ENCODE assay signal across 8 cellular contexts in genomic region chr20:47272893-47273590, GRCh38.
DNase-seq lines count a peak whose midpoint lies in the region; ATAC-seq and TF ChIP-seq lines count a peak whose summit lies in the region.

No MANE protein-coding gene starts in this region.

- H4K12ac ChIP-seq in trophoblast cell (ENCODE audit: low read depth, low read length), result no peak overlapping the region

- no peaks in the 10 kb centered on the region for H3K27me3 ChIP-seq in trophoblast cell (ENCODE audit: insufficient read depth, low read length)
- no peaks in the 10 kb centered on the region for H3K27me3 ChIP-seq in vagina

- peak overlapping the region; percentile 70 for H3K4me3 Mint-ChIP-seq in activated T-helper 1 cell treated with anti-CD3 and anti-CD28 coated beads, Interleukin-12 subunit alpha, Interleukin-12 subunit beta, Interleukin-2, Interleukin-4 antibody, amounts not matched to agents 30 ng/mL and 10 ng/mL and 1 ng/mL, durations not matched to agents 14 hours and 24 hours and 36 hours

- H3K36me3 ChIP-seq in trophoblast cell (ENCODE audit: control insufficient read depth in 1 of 2, insufficient read depth in 2 of 2, low read length in 2 of 2) (peaks cover 22 to 27% of the 10 kb centered on the region in 2 experiments), vagina (peaks cover 0 to 12% of the 10 kb centered on the region in 2 donors)

- H3K79me2 ChIP-seq in trophoblast cell (ENCODE audit: control insufficient read depth, insufficient read depth, low read length, poor library complexity), result peaks cover 2% of the 10 kb centered on the region

- H3K27ac Mint-ChIP-seq in activated T-helper 1 cell treated with anti-CD3 and anti-CD28 coated beads, Interleukin-12 subunit alpha, Interleukin-12 subunit beta, Interleukin-2, Interleukin-4 antibody, amounts not matched to agents 30 ng/mL and 10 ng/mL and 1 ng/mL, durations not matched to agents 14 hours and 24 hours and 36 hours, result peak overlapping the region; percentile 94

- H3K14ac ChIP-seq in trophoblast cell (ENCODE audit: low read length), result no peak overlapping the region

- H2BK5ac ChIP-seq in trophoblast cell (ENCODE audit: low read depth, low read length, poor library complexity), result no peak overlapping the region

- no peak overlapping the region for H3K4me3 ChIP-seq in trophoblast cell (ENCODE audit: low read depth, low read length)
- no peak overlapping the region for H3K4me3 ChIP-seq in vagina

- intact Hi-C loops in activated T-helper 1 cell treated with anti-CD3 and anti-CD28 coated beads, Interleukin-12 subunit alpha, Interleukin-12 subunit beta, Interleukin-2, Interleukin-4 antibody, amounts not matched to agents 30 ng/mL and 10 ng/mL and 1 ng/mL, durations not matched to agents 14 hours and 24 hours and 36 hours (cut with micrococcal nuclease), result loop anchor here (1.0 kb wide), 3 partner anchors 75 to 348 kb away; no protein-coding TSS in a partner anchor
- intact Hi-C loops in vagina (cut with DNase I), result loop anchor here (1.0 kb wide), 1 partner anchor 111 kb away; no protein-coding TSS in a partner anchor

- no peak overlapping the region for H3K18ac ChIP-seq in trophoblast cell (ENCODE audit: low read length)

- H3K27ac ChIP-seq in trophoblast cell (ENCODE audit: low read depth, low read length) (peak overlapping the region; percentile 16), vagina (peak overlapping the region; percentile 91)

- no peak overlapping the region for H3K4me2 ChIP-seq in trophoblast cell (ENCODE audit: low read length)

- peaks cover 2% of the 10 kb centered on the region for H3K9me3 ChIP-seq in trophoblast cell (ENCODE audit: insufficient read depth, low read depth, low read length)
- H3K9me3 ChIP-seq in vagina, result no peaks in the 10 kb centered on the region

- H3K36me3 Mint-ChIP-seq in activated T-helper 1 cell treated with anti-CD3 and anti-CD28 coated beads, Interleukin-12 subunit alpha, Interleukin-12 subunit beta, Interleukin-2, Interleukin-4 antibody, amounts not matched to agents 30 ng/mL and 10 ng/mL and 1 ng/mL, durations not matched to agents 14 hours and 24 hours and 36 hours (ENCODE audit: low read depth), result peaks cover 31% of the 10 kb centered on the region

- TF ChIP-seq CTCF in vagina (IDR thresholded peaks at IDR 0.05), result peak; percentile 90 to 98 (median 94)

- no peak overlapping the region for H2AK5ac ChIP-seq in trophoblast cell (ENCODE audit: low read length)

- no peak overlapping the region for H2AFZ ChIP-seq in trophoblast cell (ENCODE audit: insufficient read depth, low read length, poor library complexity)

- no peak overlapping the region for H3K23ac ChIP-seq in trophoblast cell (ENCODE audit: low read length)

- H2BK120ac ChIP-seq in trophoblast cell (ENCODE audit: insufficient read depth, low read length, poor library complexity), result no peak overlapping the region

- ATAC-seq in HG03095 (IDR thresholded peaks at IDR 0.05; ENCODE audit: unreplicated experiment), result no peak

- no CpG with 5 or more reads among the region's 8 CpGs for WGBS in trophoblast cell (ENCODE audit: extremely low coverage, insufficient coverage, insufficient read length)

- no peak overlapping the region for H3K4ac ChIP-seq in trophoblast cell (ENCODE audit: low read depth, low read length)

- H3K4me1 Mint-ChIP-seq in activated T-helper 1 cell treated with anti-CD3 and anti-CD28 coated beads, Interleukin-12 subunit alpha, Interleukin-12 subunit beta, Interleukin-2, Interleukin-4 antibody, amounts not matched to agents 30 ng/mL and 10 ng/mL and 1 ng/mL, durations not matched to agents 14 hours and 24 hours and 36 hours (ENCODE audit: low read depth), result peaks cover 50% of the 10 kb centered on the region

- DNase-seq in DMS 273 (lab: John Stamatoyannopoulos, UW; ENCODE audit: unreplicated experiment) (peak; percentile 87), HS-5 (ENCODE audit: low read depth) (peak; percentile 98), NOMO-1 treated with dmso at 0.1 percent for 144 hours (lab: John Stamatoyannopoulos, UW; ENCODE audit: unreplicated experiment) (peak; percentile 17), globus pallidus (ENCODE audit: low spot score) (peak; percentile 69), trophoblast cell (peak; percentile 56 to 87), vagina (ENCODE audit: extremely low spot score in 2 of 2) (no peak)
- peak; percentile 56 for DNase-seq in activated T-helper 1 cell treated with anti-CD3 and anti-CD28 coated beads, Interleukin-12 subunit alpha, Interleukin-12 subunit beta, Interleukin-2, Interleukin-4 antibody, amounts not matched to agents 30 ng/mL and 10 ng/mL and 1 ng/mL, durations not matched to agents 14 hours and 24 hours and 36 hours (ENCODE audit: low spot score)

- H3K4me1 ChIP-seq in trophoblast cell (ENCODE audit: control insufficient read depth in 1 of 2, insufficient read depth in 2 of 2, low read length in 2 of 2) (peaks cover 3 to 8% of the 10 kb centered on the region in 2 experiments), vagina (peaks cover 42% of the 10 kb centered on the region)

- H2BK12ac ChIP-seq in trophoblast cell (ENCODE audit: low read length), result no peak overlapping the region

- H3K9me3 Mint-ChIP-seq in activated T-helper 1 cell treated with anti-CD3 and anti-CD28 coated beads, Interleukin-12 subunit alpha, Interleukin-12 subunit beta, Interleukin-2, Interleukin-4 antibody, amounts not matched to agents 30 ng/mL and 10 ng/mL and 1 ng/mL, durations not matched to agents 14 hours and 24 hours and 36 hours, result no peaks in the 10 kb centered on the region

- H3K9ac ChIP-seq in trophoblast cell (ENCODE audit: low read length), result no peak overlapping the region

- TF ChIP-seq POLR2A in vagina (IDR thresholded peaks at IDR 0.05), result no peak

- H3K79me1 ChIP-seq in trophoblast cell (ENCODE audit: low read length), result peaks cover 5% of the 10 kb centered on the region

- no peak overlapping the region for H4K8ac ChIP-seq in trophoblast cell (ENCODE audit: low read depth, low read length)

- H4K91ac ChIP-seq in trophoblast cell (ENCODE audit: low read depth, low read length), result peak overlapping the region; percentile 57

- no peaks in the 10 kb centered on the region for H3K27me3 Mint-ChIP-seq in activated T-helper 1 cell treated with anti-CD3 and anti-CD28 coated beads, Interleukin-12 subunit alpha, Interleukin-12 subunit beta, Interleukin-2, Interleukin-4 antibody, amounts not matched to agents 30 ng/mL and 10 ng/mL and 1 ng/mL, durations not matched to agents 14 hours and 24 hours and 36 hours (ENCODE audit: insufficient read depth)

Comparison
In these comparisons a context has a peak if more than half of its experiments do, and no peak if none do; other contexts are left out.
1. DNase-seq: peak in DMS 273 (single experiment), HS-5 (single experiment), NOMO-1 treated with dmso at 0.1 percent for 144 hours (single experiment), activated T-helper 1 cell treated with anti-CD3 and anti-CD28 coated beads, Interleukin-12 subunit alpha, Interleukin-12 subunit beta, Interleukin-2, Interleukin-4 antibody, amounts not matched to agents 30 ng/mL and 10 ng/mL and 1 ng/mL, durations not matched to agents 14 hours and 24 hours and 36 hours (single experiment), globus pallidus (single experiment) and trophoblast cell (2 of 2); none in vagina (0 of 2).